Comparison of ENCODE assay signal across 33 cellular contexts in the genomic region with DNA sequence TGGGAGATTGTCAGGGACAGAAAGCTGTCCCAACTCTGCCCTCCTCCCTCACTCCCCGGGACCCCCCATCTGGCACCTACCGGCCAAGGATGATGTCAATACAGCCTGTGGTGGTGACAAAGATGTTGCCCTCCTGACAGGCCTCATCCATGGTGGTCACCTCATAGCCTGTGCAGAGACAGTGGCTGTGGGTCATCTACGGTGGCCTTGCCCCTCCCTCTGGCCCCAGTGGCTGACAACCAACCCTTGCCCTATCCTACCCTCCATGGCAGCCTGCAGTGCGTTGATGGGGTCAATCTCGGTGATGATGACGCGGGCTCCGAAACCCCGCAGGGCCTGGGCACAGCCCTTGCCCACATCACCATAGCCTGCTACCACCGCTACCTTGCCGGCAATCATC. TPM values are rescaled to one million over a fixed set of nuclear protein-coding genes. Genes with fewer than 3 reads are reported as not detected.
"Had no signal": no experiment of that assay in that cellular context is flagged by ENCODE, and none has a peak within 500 bp of the region (broad histone marks: within the 10 kb centered on the region; RNA-seq: fewer than 3 reads in every experiment).

No MANE protein-coding gene starts in this region.

- ATAC-seq: activated naive CD4-positive, alpha-beta T cell treated with anti-CD3 and anti-CD28 coated beads, Interleukin-2, amount 50 U/mL, for 72 hours; activated T-cell treated with anti-CD3 and anti-CD28 coated beads, Interleukin-2, amount 50 U/mL, for 72 hours; foreskin keratinocyte; gastroesophageal sphincter; heart right ventricle had no signal

- H3K27ac ChIP-seq: ascending aorta, breast epithelium, cardiac muscle cell, colonic mucosa, dorsolateral prefrontal cortex, esophagus muscularis mucosa, foreskin keratinocyte, gastroesophageal sphincter, heart right ventricle had no signal

- H3K4me3 ChIP-seq: ascending aorta, breast epithelium, cardiac muscle cell, colonic mucosa, dorsolateral prefrontal cortex, esophagus muscularis mucosa, gastroesophageal sphincter, heart right ventricle had no signal

- H3K4me1 Mint-ChIP-seq: activated CD4-positive, alpha-beta memory T cell treated with anti-CD3 and anti-CD28 coated beads, Interleukin-2, amount 10 ng/mL, durations not matched to agents 7 days and 5 days; activated CD4-positive, alpha-beta T cell treated with anti-CD3 and anti-CD28 coated beads, Interleukin-2, amount 10 ng/mL, durations not matched to agents 7 days and 5 days; activated naive CD4-positive, alpha-beta T cell treated with anti-CD3 and anti-CD28 coated beads, Interleukin-2, amount 10 ng/mL, durations not matched to agents 7 days and 5 days; brain; endodermal cell had no signal

- H3K27ac Mint-ChIP-seq: activated CD4-positive, alpha-beta memory T cell treated with anti-CD3 and anti-CD28 coated beads, Interleukin-2, amount 10 ng/mL, durations not matched to agents 7 days and 5 days; activated naive CD4-positive, alpha-beta T cell treated with anti-CD3 and anti-CD28 coated beads, Interleukin-2, amount 10 ng/mL, durations not matched to agents 7 days and 5 days; activated naive CD8-positive, alpha-beta T cell treated with anti-CD3 and anti-CD28 coated beads, Interleukin-2, amount 10 ng/mL, durations not matched to agents 7 days and 5 days; activated T-cell treated with anti-CD3 and anti-CD28 coated beads, Interleukin-2, amount 50 U/mL, for 24 hours; activated T-cell treated with anti-CD3 and anti-CD28 coated beads, Interleukin-2, amount 50 U/mL, for 72 hours; brain; endodermal cell had no signal

- H3K27me3 Mint-ChIP-seq: activated CD4-positive, alpha-beta memory T cell treated with anti-CD3 and anti-CD28 coated beads, Interleukin-2, amount 10 ng/mL, durations not matched to agents 7 days and 5 days; activated CD4-positive, alpha-beta T cell treated with anti-CD3 and anti-CD28 coated beads, Interleukin-2, amount 10 ng/mL, durations not matched to agents 7 days and 5 days; activated naive CD4-positive, alpha-beta T cell treated with anti-CD3 and anti-CD28 coated beads, Interleukin-2, amount 10 ng/mL, durations not matched to agents 7 days and 5 days; activated naive CD8-positive, alpha-beta T cell treated with anti-CD3 and anti-CD28 coated beads, Interleukin-2, amount 10 ng/mL, durations not matched to agents 7 days and 5 days; activated T-cell treated with anti-CD3 and anti-CD28 coated beads, Interleukin-2, amount 50 U/mL, for 24 hours had no signal

- DNase-seq: activated CD4-positive, alpha-beta memory T cell treated with anti-CD3 and anti-CD28 coated beads, Interleukin-2, amount 10 ng/mL, durations not matched to agents 7 days and 5 days; activated CD4-positive, alpha-beta T cell treated with anti-CD3 and anti-CD28 coated beads for 4 hours; activated CD4-positive, alpha-beta T cell treated with anti-CD3 and anti-CD28 coated beads, Interleukin-2, amount 10 ng/mL, durations not matched to agents 7 days and 5 days; activated CD4-positive, alpha-beta T cell treated with anti-CD3 and anti-CD28 coated beads, Interleukin-2, amount 50 U/mL, for 4 hours; activated CD4-positive, CD25-positive, alpha-beta regulatory T cell; activated CD4-positive, CD25-positive, alpha-beta regulatory T cell treated with anti-CD3 and anti-CD28 coated beads, Interleukin-2, amount 50 U/mL, for 72 hours; activated CD8-positive, alpha-beta memory T cell treated with anti-CD3 and anti-CD28 coated beads, Interleukin-2, amount 50 U/mL, for 48 hours; activated gamma-delta T cell; activated naive CD4-positive, alpha-beta T cell; activated naive CD4-positive, alpha-beta T cell treated with anti-CD3 and anti-CD28 coated beads, Interleukin-2, amount 10 ng/mL, durations not matched to agents 7 days and 5 days; activated naive CD8-positive, alpha-beta T cell treated with anti-CD3 and anti-CD28 coated beads, Interleukin-2, amount 10 ng/mL, durations not matched to agents 7 days and 5 days; activated T-cell treated with anti-CD3 and anti-CD28 coated beads for 4 hours; activated T-cell treated with anti-CD3 and anti-CD28 coated beads, Interleukin-2, amount 50 U/mL, for 24 hours; activated T-cell treated with anti-CD3 and anti-CD28 coated beads, Interleukin-2, amount 50 U/mL, for 72 hours; central memory CD4-positive, alpha-beta T cell; cerebellar nuclear complex; colonic mucosa; dorsolateral prefrontal cortex; effector memory CD4-positive, alpha-beta T cell; endodermal cell; erythroblast; foreskin keratinocyte; heart right ventricle; T-helper 1 cell; T-helper 2 cell had no signal

- H3K9me3 Mint-ChIP-seq: activated CD4-positive, alpha-beta memory T cell treated with anti-CD3 and anti-CD28 coated beads, Interleukin-2, amount 10 ng/mL, durations not matched to agents 7 days and 5 days; activated CD4-positive, alpha-beta T cell treated with anti-CD3 and anti-CD28 coated beads, Interleukin-2, amount 10 ng/mL, durations not matched to agents 7 days and 5 days; activated naive CD4-positive, alpha-beta T cell treated with anti-CD3 and anti-CD28 coated beads, Interleukin-2, amount 10 ng/mL, durations not matched to agents 7 days and 5 days; activated naive CD4-positive, alpha-beta T cell treated with anti-CD3 and anti-CD28 coated beads, Interleukin-2, amount 50 U/mL, for 72 hours; activated naive CD8-positive, alpha-beta T cell treated with anti-CD3 and anti-CD28 coated beads, Interleukin-2, amount 10 ng/mL, durations not matched to agents 7 days and 5 days; activated T-cell treated with anti-CD3 and anti-CD28 coated beads, Interleukin-2, amount 50 U/mL, for 24 hours; activated T-cell treated with anti-CD3 and anti-CD28 coated beads, Interleukin-2, amount 50 U/mL, for 72 hours; brain; endodermal cell had no signal

- H3K4me3 Mint-ChIP-seq: activated CD4-positive, alpha-beta memory T cell treated with anti-CD3 and anti-CD28 coated beads, Interleukin-2, amount 10 ng/mL, durations not matched to agents 7 days and 5 days; activated CD4-positive, alpha-beta T cell treated with anti-CD3 and anti-CD28 coated beads, Interleukin-2, amount 10 ng/mL, durations not matched to agents 7 days and 5 days; activated naive CD4-positive, alpha-beta T cell treated with anti-CD3 and anti-CD28 coated beads, Interleukin-2, amount 10 ng/mL, durations not matched to agents 7 days and 5 days; activated naive CD8-positive, alpha-beta T cell treated with anti-CD3 and anti-CD28 coated beads, Interleukin-2, amount 10 ng/mL, durations not matched to agents 7 days and 5 days; activated T-cell treated with anti-CD3 and anti-CD28 coated beads, Interleukin-2, amount 50 U/mL, for 24 hours; activated T-cell treated with anti-CD3 and anti-CD28 coated beads, Interleukin-2, amount 50 U/mL, for 72 hours; brain; endodermal cell had no signal

- H3K9me3 ChIP-seq: ascending aorta, breast epithelium, colonic mucosa, esophagus muscularis mucosa, gastroesophageal sphincter, heart right ventricle had no signal

- H3K27me3 ChIP-seq: ascending aorta, breast epithelium, cardiac muscle cell, colonic mucosa, dorsolateral prefrontal cortex, esophagus muscularis mucosa, foreskin keratinocyte, gastroesophageal sphincter, heart right ventricle had no signal

- H3K36me3 ChIP-seq: breast epithelium had no signal

- H3K4me1 ChIP-seq: ascending aorta, breast epithelium, colonic mucosa, esophagus muscularis mucosa, foreskin keratinocyte, gastroesophageal sphincter had no signal

RNA-seq across cellular contexts. Expression of gene ASIP, which starts 49.2 kb away (rescaled TPM):
- total RNA-seq: activated CD4-positive, alpha-beta memory T cell treated with anti-CD3 and anti-CD28 coated beads, Interleukin-2, amount 10 ng/mL, durations not matched to agents 7 days and 5 days; activated CD4-positive, alpha-beta T cell treated with anti-CD3 and anti-CD28 coated beads, Interleukin-2, amount 10 ng/mL, durations not matched to agents 7 days and 5 days; activated naive CD4-positive, alpha-beta T cell treated with anti-CD3 and anti-CD28 coated beads, Interleukin-2, amount 50 U/mL, for 72 hours; activated naive CD8-positive, alpha-beta T cell treated with anti-CD3 and anti-CD28 coated beads, Interleukin-2, amount 10 ng/mL, durations not matched to agents 7 days and 5 days; activated T-cell treated with anti-CD3 and anti-CD28 coated beads, Interleukin-2, amount 50 U/mL, for 72 hours; ascending aorta; cardiac muscle cell; colonic mucosa; endodermal cell; esophagus muscularis mucosa; foreskin keratinocyte; glomerular endothelial cell had no signal
- polyA plus RNA-seq: foreskin keratinocyte had no signal
